Comparison of ENCODE assay signal across 8 cellular contexts in genomic region chr10:23094786-23095403, GRCh38. TPM values are rescaled to one million over a fixed set of nuclear protein-coding genes. Genes with fewer than 3 reads are reported as not detected.
DNase-seq lines count a peak whose midpoint lies in the region; ATAC-seq, FAIRE-seq and TF ChIP-seq lines count a peak whose summit lies in the region.

No MANE protein-coding gene starts in this region.

- H4K20me1 ChIP-seq in keratinocyte (ENCODE audit: control insufficient read depth, extremely low read depth, insufficient read depth, low read length): no peaks in the 10 kb centered on the region

- H3K4me2 ChIP-seq in keratinocyte (ENCODE audit: control insufficient read depth, extremely low read depth, insufficient read depth, low read depth, low read length): peak overlapping the region; percentile 58

- H3K27ac ChIP-seq in adipose tissue (ENCODE audit: low read depth, low read length): peak overlapping the region; percentile 83
- no peak overlapping the region for H3K27ac ChIP-seq in keratinocyte (ENCODE audit: control insufficient read depth, insufficient read depth, low read length)
- H3K27ac ChIP-seq in testis: peak overlapping the region in 1 of 2 donors; percentile 90

- no peak for FAIRE-seq in keratinocyte (lab: Jason Lieb, UNC)

- ATAC-seq in GM18907 (IDR thresholded peaks at IDR 0.05; ENCODE audit: unreplicated experiment) (no peak), HG03039 (IDR thresholded peaks at IDR 0.05; ENCODE audit: unreplicated experiment) (no peak)

- H3K4me1 ChIP-seq in keratinocyte (ENCODE audit: control insufficient read depth, extremely low read depth, insufficient read depth, low read length): peaks cover 21% of the 10 kb centered on the region
- peaks cover 9% of the 10 kb centered on the region for H3K4me1 ChIP-seq in testis

- DNase-seq in activated CD4-positive, alpha-beta T cell treated with anti-CD3 and anti-CD28 coated beads, Interleukin-2, amount 10 ng/mL, durations not matched to agents 7 days and 5 days: no peak
- no peak for DNase-seq in activated CD4-positive, alpha-beta T cell treated with anti-CD3 and anti-CD28 coated beads, Interleukin-2, amount 50 U/mL, for 4 hours
- DNase-seq in keratinocyte (ENCODE audit: low read depth, low spot score) (no peak), testis (no peak), GM19240 (ENCODE audit: insufficient read length, low spot score) (no peak)

- H3K27ac Mint-ChIP-seq in activated CD4-positive, alpha-beta T cell treated with anti-CD3 and anti-CD28 coated beads, Interleukin-2, amount 10 ng/mL, durations not matched to agents 7 days and 5 days: peak overlapping the region; percentile 16

- 20 to 35% (median 32%) methylated on average over 8 of the region's 8 CpGs for WGBS in adipose tissue, 3 donors
- WGBS in testis, 2 donors: 8 to 19% methylated on average over 8 of the region's 8 CpGs

- peaks cover 2% of the 10 kb centered on the region for H3K36me3 Mint-ChIP-seq in activated CD4-positive, alpha-beta T cell treated with anti-CD3 and anti-CD28 coated beads, Interleukin-2, amount 10 ng/mL, durations not matched to agents 7 days and 5 days (ENCODE audit: low read depth)

- dilution Hi-C loops in keratinocyte (cut with MboI; ENCODE audit: extremely low pct_ligation_motif_present, low sequenced_read_pairs): no loop called here

- H3K9me3 ChIP-seq in keratinocyte (ENCODE audit: control insufficient read depth, low read depth, low read length) (no peaks in the 10 kb centered on the region), testis (no peaks in the 10 kb centered on the region)

- peak overlapping the region; percentile 74 for H3K4me3 Mint-ChIP-seq in activated CD4-positive, alpha-beta T cell treated with anti-CD3 and anti-CD28 coated beads, Interleukin-2, amount 10 ng/mL, durations not matched to agents 7 days and 5 days

- H3K27me3 ChIP-seq in keratinocyte (ENCODE audit: control insufficient read depth, extremely low read depth, insufficient read depth, low read length): no peaks in the 10 kb centered on the region
- no peaks in the 10 kb centered on the region for H3K27me3 ChIP-seq in testis

- H3K36me3 ChIP-seq in keratinocyte (ENCODE audit: control insufficient read depth in 2 of 2, extremely low read depth in 1 of 2, insufficient read depth in 2 of 2, low read length in 2 of 2): no peaks in the 10 kb centered on the region
- H3K36me3 ChIP-seq in testis (ENCODE audit: low read depth, missing control alignments): no peaks in the 10 kb centered on the region

- CTCF ChIA-PET in activated CD4-positive, alpha-beta T cell treated with anti-CD3 and anti-CD28 coated beads, Interleukin-2, amount 10 ng/mL, durations not matched to agents 7 days and 5 days (lab: Charles Lee): no interaction called here

- peaks cover 10% of the 10 kb centered on the region for H3K79me2 ChIP-seq in keratinocyte (ENCODE audit: control insufficient read depth, insufficient read depth, low read length)

- H3K4me3 ChIP-seq in keratinocyte (ENCODE audit: control insufficient read depth in 2 of 3, extremely low read depth in 1 of 3, insufficient read depth in 2 of 3, low read depth in 1 of 3, low read length in 3 of 3): peak overlapping the region; percentile 31 to 67 (median 37)
- peak overlapping the region; percentile 79 to 87 for H3K4me3 ChIP-seq in testis

- intact Hi-C loops in testis (cut with DNase I; ENCODE audit: low total_unique reads): no loop called here

- peak overlapping the region; percentile 62 for H2AFZ ChIP-seq in keratinocyte (ENCODE audit: control insufficient read depth, low read length)

- no peaks in the 10 kb centered on the region for H3K9me1 ChIP-seq in keratinocyte (ENCODE audit: control insufficient read depth, extremely low read depth, insufficient read depth, low read length)

- H3K27me3 Mint-ChIP-seq in activated CD4-positive, alpha-beta T cell treated with anti-CD3 and anti-CD28 coated beads, Interleukin-2, amount 10 ng/mL, durations not matched to agents 7 days and 5 days: peaks cover 19% of the 10 kb centered on the region

- TF ChIP-seq CTCF in keratinocyte (optimal IDR thresholded peaks at IDR 0.05 in 1 of 3, IDR thresholded peaks at IDR 0.05 in 1 of 3, conservative IDR thresholded peaks at IDR 0.05 in 1 of 3; ENCODE audit: extremely low read depth in 1 of 3, insufficient read depth in 2 of 3, low read length in 3 of 3): no peak
- no peak for TF ChIP-seq CTCF in testis (IDR thresholded peaks at IDR 0.05)

- TF ChIP-seq POLR2A in testis (IDR thresholded peaks at IDR 0.05): no peak

- H3K9me3 Mint-ChIP-seq in activated CD4-positive, alpha-beta T cell treated with anti-CD3 and anti-CD28 coated beads, Interleukin-2, amount 10 ng/mL, durations not matched to agents 7 days and 5 days: peaks cover 2% of the 10 kb centered on the region

- peaks cover 24% of the 10 kb centered on the region for H3K4me1 Mint-ChIP-seq in activated CD4-positive, alpha-beta T cell treated with anti-CD3 and anti-CD28 coated beads, Interleukin-2, amount 10 ng/mL, durations not matched to agents 7 days and 5 days

- no peak overlapping the region for H3K9ac ChIP-seq in keratinocyte (ENCODE audit: control insufficient read depth, extremely low read depth, insufficient read depth, low read length)

- POLR2A ChIA-PET in activated CD4-positive, alpha-beta T cell treated with anti-CD3 and anti-CD28 coated beads, Interleukin-2, amount 10 ng/mL, durations not matched to agents 7 days and 5 days (lab: Charles Lee): no interaction called here

RNA-seq across cellular contexts. Expression of gene MSRB2, which starts 0.5 kb away (rescaled TPM):
- 1 to 10 TPM; 6.5 to 9.2 TPM for total RNA-seq in activated CD4-positive, alpha-beta T cell treated with anti-CD3 and anti-CD28 coated beads, Interleukin-2, amount 10 ng/mL, durations not matched to agents 7 days and 5 days
- 10 to 100 TPM in 2 of 3 donors, 1 to 10 TPM in 1; 4.7 to 39.4 (median 23.3) TPM for polyA plus RNA-seq in adipose tissue
- 21.7 to 41.4 TPM (median 27.6 TPM) in 3 replicates for polyA plus RNA-seq in keratinocyte
- 12.9 TPM for polyA plus RNA-seq in keratinocyte (2011; ENCODE audit: low read depth)
- 29.0 and 31.9 TPM in 2 replicates for polyA plus RNA-seq in keratinocyte (2011; cell fraction: cytosol; rRNA removed)
- polyA plus RNA-seq in keratinocyte (2011; cell fraction: nucleus; rRNA removed): 12.2 and 16.3 TPM in 2 replicates
- polyA plus RNA-seq in keratinocyte (2012; ENCODE audit: low replicate concordance): 19.5 and 23.2 TPM in 2 replicates
- 12.4 to 29.5 TPM (median 18.1 TPM) in 3 replicates for polyA minus RNA-seq in keratinocyte
- polyA minus RNA-seq in keratinocyte (2011; cell fraction: cytosol; rRNA and poly(A)+ RNA removed): 13.6 TPM
- polyA minus RNA-seq in keratinocyte (2011; cell fraction: nucleus; rRNA and poly(A)+ RNA removed): 1.6 and 3.2 TPM in 2 replicates
- 10 to 100 TPM; 15.7 to 16.0 TPM for total RNA-seq in testis
- 14.2 TPM for polyA plus RNA-seq in testis (ENCODE audit: insufficient read depth, low read depth, low replicate concordance)
